ENCODE assay signal across 1 cellular context in genomic region chr2:148965596-148966431, GRCh38.
TF ChIP-seq lines count a peak whose summit lies in the region.

No MANE protein-coding gene starts in this region.

TF ChIP-seq in WTC11, 78 proteins besides CTCF, POLR2A, EP300 and RAD21 (continued from another document):
- TF ChIP-seq E2F1 (CRISPR knock-in tag; IDR thresholded peaks at IDR 0.05) (no peak), NR3C1 (CRISPR knock-in tag; conservative IDR thresholded peaks at IDR 0.05; ENCODE audit: low read depth) (no peak)
